ENCODE assay signal across 17 cellular contexts in the genomic region with DNA sequence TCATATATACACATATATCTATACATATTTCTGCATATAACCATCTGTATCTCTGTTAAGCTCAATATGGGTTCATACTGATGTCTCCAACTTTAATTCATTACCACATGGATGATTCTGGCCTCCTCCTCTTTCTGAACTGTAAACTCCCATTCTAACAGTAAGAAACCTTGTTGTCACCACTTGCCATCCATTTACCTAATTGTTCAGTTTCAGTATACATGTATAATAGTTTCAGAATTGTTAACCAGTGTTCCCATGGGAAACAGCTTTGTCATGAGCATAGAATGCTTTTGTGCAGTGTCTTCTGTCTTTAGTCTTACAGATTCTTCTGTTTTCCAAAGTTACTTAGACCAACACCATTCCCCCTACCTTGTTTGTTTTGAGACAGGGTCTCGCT. TPM values are rescaled to one million over a fixed set of nuclear protein-coding genes. Genes with fewer than 3 reads are reported as not detected.
DNase-seq lines count a peak whose midpoint lies in the region; ATAC-seq and TF ChIP-seq lines count a peak whose summit lies in the region.
"Had no signal": no experiment of that assay in that cellular context is flagged by ENCODE, and none has a peak within 500 bp of the region (broad histone marks: within the 10 kb centered on the region; RNA-seq: fewer than 3 reads in every experiment).

No MANE protein-coding gene starts in this region.

- H3K4me1 ChIP-seq in right atrium auricular region = no peaks in the 10 kb centered on the region
- H3K4me1 ChIP-seq: HAP-1 had no signal

- no peaks in the 10 kb centered on the region for H3K27me3 ChIP-seq in right atrium auricular region

- intact Hi-C loops in activated CD8-positive, alpha-beta T cell treated with anti-CD3 and anti-CD28 coated beads for 36 hours (cut with micrococcal nuclease) = loop anchor here (10.0 kb wide), 1 partner anchor 194 kb away; no protein-coding TSS in a partner anchor

- POLR2A ChIA-PET in activated CD8-positive, alpha-beta T cell treated with anti-CD3 and anti-CD28 coated beads for 36 hours (lab: Charles Lee) = no interaction called here
- POLR2A ChIA-PET in activated CD8-positive, alpha-beta T cell treated with anti-CD3 and anti-CD28 coated beads, Interleukin-2, amount 10 ng/mL, durations not matched to agents 7 days and 5 days (lab: Charles Lee) = no interaction called here

- H3K27me3 Mint-ChIP-seq in activated CD8-positive, alpha-beta T cell treated with anti-CD3 and anti-CD28 coated beads for 36 hours = no peaks in the 10 kb centered on the region
- H3K27me3 Mint-ChIP-seq in activated CD8-positive, alpha-beta T cell treated with anti-CD3 and anti-CD28 coated beads, Interleukin-2, amount 10 ng/mL, durations not matched to agents 7 days and 5 days (ENCODE audit: low read depth) = no peaks in the 10 kb centered on the region
- no peaks in the 10 kb centered on the region for H3K27me3 Mint-ChIP-seq in stimulated activated naive B cell treated with anti-CD40 and anti-IgM and Interleukin-4, amounts not matched to agents 10 μg/mL and 1 μg/mL and 100 μg/mL, for 72 hours

- peaks cover 9% of the 10 kb centered on the region for H3K4me1 Mint-ChIP-seq in activated CD8-positive, alpha-beta T cell treated with anti-CD3 and anti-CD28 coated beads for 36 hours (ENCODE audit: low read depth)
- peaks cover 8% of the 10 kb centered on the region for H3K4me1 Mint-ChIP-seq in activated CD8-positive, alpha-beta T cell treated with anti-CD3 and anti-CD28 coated beads, Interleukin-2, amount 10 ng/mL, durations not matched to agents 7 days and 5 days (ENCODE audit: low read depth)
- peaks cover 6 to 13% of the 10 kb centered on the region in 2 donors for H3K4me1 Mint-ChIP-seq in stimulated activated naive B cell treated with anti-CD40 and anti-IgM and Interleukin-4, amounts not matched to agents 10 μg/mL and 1 μg/mL and 100 μg/mL, for 72 hours

- H3K36me3 ChIP-seq in right atrium auricular region = no peaks in the 10 kb centered on the region

- no peak for TF ChIP-seq CTCF in activated CD8-positive, alpha-beta T cell treated with anti-CD3 and anti-CD28 coated beads for 36 hours (IDR thresholded peaks at IDR 0.05)
- no peak for TF ChIP-seq CTCF in right atrium auricular region (IDR thresholded peaks at IDR 0.05)

- peaks cover 10% of the 10 kb centered on the region for H3K36me3 Mint-ChIP-seq in activated CD8-positive, alpha-beta T cell treated with anti-CD3 and anti-CD28 coated beads for 36 hours (ENCODE audit: low read depth)
- peaks cover 27% of the 10 kb centered on the region for H3K36me3 Mint-ChIP-seq in activated CD8-positive, alpha-beta T cell treated with anti-CD3 and anti-CD28 coated beads, Interleukin-2, amount 10 ng/mL, durations not matched to agents 7 days and 5 days (ENCODE audit: low read depth)
- peaks cover 22 to 24% of the 10 kb centered on the region in 2 donors for H3K36me3 Mint-ChIP-seq in stimulated activated naive B cell treated with anti-CD40 and anti-IgM and Interleukin-4, amounts not matched to agents 10 μg/mL and 1 μg/mL and 100 μg/mL, for 72 hours

- no peak overlapping the region for H3K27ac ChIP-seq in right atrium auricular region

- no peak for DNase-seq in activated CD8-positive, alpha-beta T cell treated with anti-CD3 and anti-CD28 coated beads for 36 hours
- no peak for DNase-seq in activated CD8-positive, alpha-beta T cell treated with anti-CD3 and anti-CD28 coated beads, Interleukin-2, amount 10 ng/mL, durations not matched to agents 7 days and 5 days
- no peak for DNase-seq in stimulated activated naive B cell treated with anti-CD40 and anti-IgM and Interleukin-4, amounts not matched to agents 10 μg/mL and 1 μg/mL and 100 μg/mL, for 72 hours
- DNase-seq in right atrium auricular region (ENCODE audit: low spot score) (no peak), iPS-NIHi7 (ENCODE audit: extremely low spot score) (no peak)
- no peak for DNase-seq in activated CD4-positive, CD25-positive, alpha-beta regulatory T cell treated with anti-CD3 and anti-CD28 coated beads, Interleukin-2, amount 50 U/mL, for 72 hours
- DNase-seq: effector memory CD4-positive, alpha-beta T cell; IMR-90; NCI-H146; NCI-H69; trophoblast cell had no signal

- peak overlapping the region; percentile 78 for H3K27ac Mint-ChIP-seq in activated CD8-positive, alpha-beta T cell treated with anti-CD3 and anti-CD28 coated beads for 36 hours
- H3K27ac Mint-ChIP-seq in activated CD8-positive, alpha-beta T cell treated with anti-CD3 and anti-CD28 coated beads, Interleukin-2, amount 10 ng/mL, durations not matched to agents 7 days and 5 days = no peak overlapping the region
- H3K27ac Mint-ChIP-seq in stimulated activated naive B cell treated with anti-CD40 and anti-IgM and Interleukin-4, amounts not matched to agents 10 μg/mL and 1 μg/mL and 100 μg/mL, for 72 hours = peak overlapping the region; percentile 91

- H3K4me3 Mint-ChIP-seq in activated CD8-positive, alpha-beta T cell treated with anti-CD3 and anti-CD28 coated beads for 36 hours = no peak overlapping the region
- H3K4me3 Mint-ChIP-seq in activated CD8-positive, alpha-beta T cell treated with anti-CD3 and anti-CD28 coated beads, Interleukin-2, amount 10 ng/mL, durations not matched to agents 7 days and 5 days = no peak overlapping the region
- no peak overlapping the region for H3K4me3 Mint-ChIP-seq in stimulated activated naive B cell treated with anti-CD40 and anti-IgM and Interleukin-4, amounts not matched to agents 10 μg/mL and 1 μg/mL and 100 μg/mL, for 72 hours
- H3K4me3 Mint-ChIP-seq: neural crest cell had no signal

- H3K4me3 ChIP-seq in right atrium auricular region = no peak overlapping the region
- H3K4me3 ChIP-seq: HAP-1 had no signal

- no peaks in the 10 kb centered on the region for H3K9me3 ChIP-seq in right atrium auricular region
- H3K9me3 ChIP-seq: HAP-1 had no signal

- ATAC-seq in activated CD8-positive, alpha-beta T cell treated with anti-CD3 and anti-CD28 coated beads for 36 hours = no peak
- ATAC-seq in activated CD8-positive, alpha-beta T cell treated with anti-CD3 and anti-CD28 coated beads, Interleukin-2, amount 10 ng/mL, durations not matched to agents 7 days and 5 days = no peak
- ATAC-seq in GM21786 (IDR thresholded peaks at IDR 0.05; ENCODE audit: unreplicated experiment) (peak; percentile 76), HG03139 (IDR thresholded peaks at IDR 0.05; ENCODE audit: unreplicated experiment) (peak; percentile 76)
- ATAC-seq in stimulated activated naive B cell treated with anti-CD40 and anti-IgM and Interleukin-4, amounts not matched to agents 10 μg/mL and 1 μg/mL and 100 μg/mL, for 72 hours (replicated peaks) = peak; percentile 85 to 86
- ATAC-seq: left lobe of liver, Right ventricle myocardium inferior had no signal

- no peaks in the 10 kb centered on the region for H3K9me3 Mint-ChIP-seq in activated CD8-positive, alpha-beta T cell treated with anti-CD3 and anti-CD28 coated beads for 36 hours
- no peaks in the 10 kb centered on the region for H3K9me3 Mint-ChIP-seq in activated CD8-positive, alpha-beta T cell treated with anti-CD3 and anti-CD28 coated beads, Interleukin-2, amount 10 ng/mL, durations not matched to agents 7 days and 5 days (ENCODE audit: insufficient read depth)
- H3K9me3 Mint-ChIP-seq in stimulated activated naive B cell treated with anti-CD40 and anti-IgM and Interleukin-4, amounts not matched to agents 10 μg/mL and 1 μg/mL and 100 μg/mL, for 72 hours = no peaks in the 10 kb centered on the region

- CTCF ChIA-PET in activated CD8-positive, alpha-beta T cell treated with anti-CD3 and anti-CD28 coated beads for 36 hours (lab: Charles Lee) = no interaction called here
- CTCF ChIA-PET in activated CD8-positive, alpha-beta T cell treated with anti-CD3 and anti-CD28 coated beads, Interleukin-2, amount 10 ng/mL, durations not matched to agents 7 days and 5 days (lab: Charles Lee) = no interaction called here

RNA-seq across cellular contexts. Expression of a gene that starts 35.9 kb away (rescaled TPM):
- total RNA-seq in activated CD8-positive, alpha-beta T cell treated with anti-CD3 and anti-CD28 coated beads for 36 hours = 10 to 100 TPM in 1 of 2 experiments, 1 to 10 TPM in 1; 8.7 to 11.3 TPM
- 10 to 100 TPM; 15.4 to 17.5 TPM for total RNA-seq in activated CD8-positive, alpha-beta T cell treated with anti-CD3 and anti-CD28 coated beads, Interleukin-2, amount 10 ng/mL, durations not matched to agents 7 days and 5 days
- total RNA-seq in right atrium auricular region = 10 to 100 TPM; 16.3 to 25.8 TPM

RNA-seq across cellular contexts. Expression of a gene that starts 47.4 kb away (rescaled TPM):
- 10 to 100 TPM; 15.5 to 15.6 TPM for total RNA-seq in activated CD8-positive, alpha-beta T cell treated with anti-CD3 and anti-CD28 coated beads for 36 hours
- total RNA-seq in activated CD8-positive, alpha-beta T cell treated with anti-CD3 and anti-CD28 coated beads, Interleukin-2, amount 10 ng/mL, durations not matched to agents 7 days and 5 days = 10 to 100 TPM; 15.9 to 16.4 TPM
- 10 to 100 TPM; 24.0 to 27.6 TPM for total RNA-seq in right atrium auricular region

Comparison
In these comparisons a context has a peak if more than half of its experiments do, and no peak if none do; other contexts are left out.
1. ATAC-seq: peak in GM21786 (single experiment), HG03139 (single experiment) and stimulated activated naive B cell treated with anti-CD40 and anti-IgM and Interleukin-4, amounts not matched to agents 10 μg/mL and 1 μg/mL and 100 μg/mL, for 72 hours (2 of 2); none in activated CD8-positive, alpha-beta T cell treated with anti-CD3 and anti-CD28 coated beads for 36 hours (single experiment) and activated CD8-positive, alpha-beta T cell treated with anti-CD3 and anti-CD28 coated beads, Interleukin-2, amount 10 ng/mL, durations not matched to agents 7 days and 5 days (single experiment).